Comparison of ENCODE assay signal across 8 cellular contexts in genomic region chrX:121579016-121579760, GRCh38.
DNase-seq lines count a peak whose midpoint lies in the region; ATAC-seq and TF ChIP-seq lines count a peak whose summit lies in the region.

No MANE protein-coding gene starts in this region.

- no peaks in the 10 kb centered on the region for H3K36me3 ChIP-seq in BJ (ENCODE audit: control insufficient read depth, insufficient read depth, low read length)

- no peaks in the 10 kb centered on the region for H3K36me3 Mint-ChIP-seq in activated naive CD8-positive, alpha-beta T cell treated with anti-CD3 and anti-CD28 coated beads, Interleukin-2, amount 50 U/mL, for 24 hours (ENCODE audit: low read depth)

- H3K27me3 ChIP-seq in BJ (ENCODE audit: control insufficient read depth, insufficient read depth, low read length), result no peaks in the 10 kb centered on the region

- H3K9me3 Mint-ChIP-seq in activated naive CD8-positive, alpha-beta T cell treated with anti-CD3 and anti-CD28 coated beads, Interleukin-2, amount 50 U/mL, for 24 hours, result no peaks in the 10 kb centered on the region

- H3K4me1 Mint-ChIP-seq in activated naive CD8-positive, alpha-beta T cell treated with anti-CD3 and anti-CD28 coated beads, Interleukin-2, amount 50 U/mL, for 24 hours, result peaks cover 3% of the 10 kb centered on the region

- no peak for DNase-seq in BJ (ENCODE audit: low read depth)
- no peak for DNase-seq in activated naive CD8-positive, alpha-beta T cell treated with anti-CD3 and anti-CD28 coated beads, Interleukin-2, amount 50 U/mL, for 24 hours
- peak; percentile 27 for DNase-seq in mucosa of gallbladder (ENCODE audit: low spot score)
- no peak for DNase-seq in G401 (ENCODE audit: low spot score)

- H3K27ac Mint-ChIP-seq in activated naive CD8-positive, alpha-beta T cell treated with anti-CD3 and anti-CD28 coated beads, Interleukin-2, amount 50 U/mL, for 24 hours, result peak overlapping the region; percentile 59

- POLR2A ChIA-PET in BJ (lab: Charles Lee), result no interaction called here

- H3K4me3 Mint-ChIP-seq in activated naive CD8-positive, alpha-beta T cell treated with anti-CD3 and anti-CD28 coated beads, Interleukin-2, amount 50 U/mL, for 24 hours, result no peak overlapping the region

- in situ Hi-C loops in G401 (cut with HindIII; ENCODE audit: low sequenced_read_pairs), result no loop called here

- ATAC-seq in GM18511 (IDR thresholded peaks at IDR 0.05; ENCODE audit: unreplicated experiment) (peak; percentile 81), HG03558 (IDR thresholded peaks at IDR 0.05; ENCODE audit: extremely low read depth, unreplicated experiment) (peak; percentile 73), HG03135 (IDR thresholded peaks at IDR 0.05; ENCODE audit: unreplicated experiment) (no peak), HG02623 (IDR thresholded peaks at IDR 0.05; ENCODE audit: unreplicated experiment) (no peak)
- peak; percentile 40 for ATAC-seq in activated naive CD8-positive, alpha-beta T cell treated with anti-CD3 and anti-CD28 coated beads, Interleukin-2, amount 50 U/mL, for 24 hours

- TF ChIP-seq CTCF in BJ (IDR thresholded peaks at IDR 0.05; ENCODE audit: insufficient read depth, low read depth, low read length), result peak; percentile 29

- H3K27me3 Mint-ChIP-seq in activated naive CD8-positive, alpha-beta T cell treated with anti-CD3 and anti-CD28 coated beads, Interleukin-2, amount 50 U/mL, for 24 hours, result no peaks in the 10 kb centered on the region

- no peak overlapping the region for H3K4me3 ChIP-seq in BJ (ENCODE audit: low read depth, low read length)

- CTCF ChIA-PET in BJ (lab: Yijun Ruan, JAX), result interaction anchor here (0.5 to 1.0 kb wide), 3 partner anchors 183 to 257 kb away, joined by 3 to 4 read pairs (median 3); no protein-coding TSS in a partner anchor

Comparison
In these comparisons a context has a peak if more than half of its experiments do, and no peak if none do; other contexts are left out.
1. ATAC-seq: peak in GM18511 (single experiment), HG03558 (single experiment) and activated naive CD8-positive, alpha-beta T cell treated with anti-CD3 and anti-CD28 coated beads, Interleukin-2, amount 50 U/mL, for 24 hours (single experiment); none in HG03135 (single experiment) and HG02623 (single experiment).